ENCODE assay signal across 1 cellular context in genomic region chr20:57089701-57090144, GRCh38.
TF ChIP-seq lines count a peak whose summit lies in the region.

No MANE protein-coding gene starts in this region.

TF ChIP-seq in HepG2, 621 proteins besides CTCF, POLR2A, EP300 and RAD21 (continued from another document and continues in another):
- TF ChIP-seq PCBP2 (optimal IDR thresholded peaks at IDR 0.05; ENCODE audit: low read depth, low read length, poor library complexity, severe bottlenecking) (no peak), XRCC5 (optimal IDR thresholded peaks at IDR 0.05; ENCODE audit: low read length) (peak; percentile 84), CHD4 (IDR thresholded peaks at IDR 0.05; ENCODE audit: borderline replicate concordance, low read length) (no peak), ZKSCAN5 (CRISPR knock-in tag; IDR thresholded peaks at IDR 0.05) (no peak), KMT2B (CRISPR knock-in tag; IDR thresholded peaks at IDR 0.05) (no peak), ARNT2 (CRISPR knock-in tag; IDR thresholded peaks at IDR 0.05; ENCODE audit: low read depth) (no peak), ZSCAN9 (CRISPR knock-in tag; IDR thresholded peaks at IDR 0.05; ENCODE audit: borderline replicate concordance) (no peak), ZNF891 (CRISPR knock-in tag; IDR thresholded peaks at IDR 0.05) (no peak), ZBTB40 (IDR thresholded peaks at IDR 0.05) (no peak), ZBTB40 (CRISPR knock-in tag; IDR thresholded peaks at IDR 0.05) (no peak), ZNF883 (CRISPR knock-in tag; IDR thresholded peaks at IDR 0.05; ENCODE audit: not compliant biosample characterization) (peak; percentile 76), SIX4 (CRISPR knock-in tag; IDR thresholded peaks at IDR 0.05) (no peak), PPARG (CRISPR knock-in tag; conservative IDR thresholded peaks at IDR 0.05) (no peak), RBAK (CRISPR knock-in tag; IDR thresholded peaks at IDR 0.05) (no peak), PRPF4 (IDR thresholded peaks at IDR 0.05; ENCODE audit: low read depth, low read length, poor library complexity, severe bottlenecking) (no peak), SMAD3 (CRISPR knock-in tag; IDR thresholded peaks at IDR 0.05) (no peak), ELF3 (CRISPR knock-in tag; IDR thresholded peaks at IDR 0.05) (peak; percentile 41; the same call in 1 of the 2 replicates), ZNF672 (CRISPR knock-in tag; IDR thresholded peaks at IDR 0.05) (no peak), TARDBP (CRISPR knock-in tag; IDR thresholded peaks at IDR 0.05) (no peak), ZNF569 (CRISPR knock-in tag; IDR thresholded peaks at IDR 0.05; ENCODE audit: borderline replicate concordance) (no peak), PAF1 (CRISPR knock-in tag; IDR thresholded peaks at IDR 0.05) (no peak), FOXA1 (IDR thresholded peaks at IDR 0.05) (no peak), FOXA1 (CRISPR knock-in tag; IDR thresholded peaks at IDR 0.05) (peak; percentile 47; the same call in 1 of the 2 replicates), ZNF761 (CRISPR knock-in tag; conservative IDR thresholded peaks at IDR 0.05) (no peak), HDAC2 (CRISPR knock-in tag; IDR thresholded peaks at IDR 0.05) (no peak), ZBTB7B (CRISPR knock-in tag; IDR thresholded peaks at IDR 0.05) (no peak), ZNF205 (CRISPR knock-in tag; IDR thresholded peaks at IDR 0.05) (no peak), EZH2 (conservative IDR thresholded peaks at IDR 0.05; ENCODE audit: low read depth, low read length) (no peak), ZNF629 (CRISPR knock-in tag; conservative IDR thresholded peaks at IDR 0.05) (no peak), ZFY (CRISPR knock-in tag; IDR thresholded peaks at IDR 0.05) (no peak), ZNF407 (CRISPR knock-in tag; IDR thresholded peaks at IDR 0.05; ENCODE audit: not compliant biosample characterization) (peak; percentile 39), KMT2A (CRISPR knock-in tag; IDR thresholded peaks at IDR 0.05) (no peak), FOXP1 (IDR thresholded peaks at IDR 0.05) (no peak), FOXP1 (CRISPR knock-in tag; IDR thresholded peaks at IDR 0.05) (no peak), ZNF781 (CRISPR knock-in tag; IDR thresholded peaks at IDR 0.05; ENCODE audit: borderline replicate concordance, not compliant biosample characterization) (no peak), SATB2 (CRISPR knock-in tag; IDR thresholded peaks at IDR 0.05) (no peak)
- TF ChIP-seq, protein P1, sequence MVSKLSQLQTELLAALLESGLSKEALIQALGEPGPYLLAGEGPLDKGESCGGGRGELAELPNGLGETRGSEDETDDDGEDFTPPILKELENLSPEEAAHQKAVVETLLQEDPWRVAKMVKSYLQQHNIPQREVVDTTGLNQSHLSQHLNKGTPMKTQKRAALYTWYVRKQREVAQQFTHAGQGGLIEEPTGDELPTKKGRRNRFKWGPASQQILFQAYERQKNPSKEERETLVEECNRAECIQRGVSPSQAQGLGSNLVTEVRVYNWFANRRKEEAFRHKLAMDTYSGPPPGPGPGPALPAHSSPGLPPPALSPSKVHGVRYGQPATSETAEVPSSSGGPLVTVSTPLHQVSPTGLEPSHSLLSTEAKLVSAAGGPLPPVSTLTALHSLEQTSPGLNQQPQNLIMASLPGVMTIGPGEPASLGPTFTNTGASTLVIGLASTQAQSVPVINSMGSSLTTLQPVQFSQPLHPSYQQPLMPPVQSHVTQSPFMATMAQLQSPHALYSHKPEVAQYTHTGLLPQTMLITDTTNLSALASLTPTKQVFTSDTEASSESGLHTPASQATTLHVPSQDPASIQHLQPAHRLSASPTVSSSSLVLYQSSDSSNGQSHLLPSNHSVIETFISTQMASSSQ (IDR thresholded peaks at IDR 0.05; ENCODE audit: low read depth): no peak
- TF ChIP-seq, protein P1 (CRISPR knock-in tag; IDR thresholded peaks at IDR 0.05; ENCODE audit: borderline replicate concordance): no peak
- TF ChIP-seq, protein P2, sequence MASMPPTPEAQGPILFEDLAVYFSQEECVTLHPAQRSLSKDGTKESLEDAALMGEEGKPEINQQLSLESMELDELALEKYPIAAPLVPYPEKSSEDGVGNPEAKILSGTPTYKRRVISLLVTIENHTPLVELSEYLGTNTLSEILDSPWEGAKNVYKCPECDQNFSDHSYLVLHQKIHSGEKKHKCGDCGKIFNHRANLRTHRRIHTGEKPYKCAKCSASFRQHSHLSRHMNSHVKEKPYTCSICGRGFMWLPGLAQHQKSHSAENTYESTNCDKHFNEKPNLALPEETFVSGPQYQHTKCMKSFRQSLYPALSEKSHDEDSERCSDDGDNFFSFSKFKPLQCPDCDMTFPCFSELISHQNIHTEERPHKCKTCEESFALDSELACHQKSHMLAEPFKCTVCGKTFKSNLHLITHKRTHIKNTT (CRISPR knock-in tag; IDR thresholded peaks at IDR 0.05): no peak
